In the genomic region with DNA sequence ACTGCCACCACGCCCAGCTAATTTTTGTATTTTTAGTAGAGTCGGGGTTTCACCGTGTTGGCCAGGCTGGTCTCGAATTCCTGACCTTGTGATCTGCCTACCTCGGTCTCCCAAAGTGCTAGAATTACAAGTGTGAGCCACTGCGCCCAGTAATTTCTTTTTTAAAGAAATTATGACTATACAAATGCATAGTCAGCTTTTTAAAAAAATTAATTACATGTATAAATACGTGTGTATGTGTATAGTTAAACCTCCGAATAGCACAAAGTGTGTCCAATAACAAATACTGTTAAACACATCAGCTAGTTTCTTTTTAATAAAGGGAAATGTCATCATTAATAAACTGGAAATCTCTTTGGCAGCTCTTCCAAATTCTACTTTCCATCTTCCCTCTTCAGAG, we compare ENCODE assay signal across 24 cellular contexts.
DNase-seq lines count a peak whose midpoint lies in the region; ATAC-seq, FAIRE-seq and TF ChIP-seq lines count a peak whose summit lies in the region.
"Had no signal": no experiment of that assay in that cellular context is flagged by ENCODE, and none has a peak within 500 bp of the region (broad histone marks: within the 10 kb centered on the region; RNA-seq: fewer than 3 reads in every experiment).

No MANE protein-coding gene starts in this region.

- no peak for FAIRE-seq in HepG2 (lab: Jason Lieb, UNC)
- FAIRE-seq: GM12878, GM12892, GM18507 had no signal

- H3K27me3 ChIP-seq in HepG2 (ENCODE audit: control insufficient read depth in 1 of 2, insufficient read depth in 2 of 2, low read length in 2 of 2) = 0 out of 5 replicates have a peak, but pooled peaks cover 0 to 7% of the 10 kb centered on the region in 2 experiments
- no peaks in the 10 kb centered on the region for H3K27me3 ChIP-seq in right lobe of liver
- H3K27me3 ChIP-seq in PC-9 (ENCODE audit: insufficient read depth, low read depth) = no peaks in the 10 kb centered on the region
- H3K27me3 ChIP-seq: BE2C, BLaER1 had no signal

- DNase-seq in HepG2 (ENCODE audit: low spot score) = no peak
- no peak for DNase-seq in right lobe of liver
- no peak for DNase-seq in RWPE1 (ENCODE audit: low spot score)
- no peak for DNase-seq in PC-9
- DNase-seq in mesenteric fat pad (ENCODE audit: low spot score) = no peak
- DNase-seq: ACHN; BE2C; C1 segment of cervical spinal cord; CD4-positive, alpha-beta memory T cell; CD4-positive, CD25-positive, alpha-beta regulatory T cell; CD8-positive, alpha-beta memory T cell; COR-L47; DMS 273 treated with DMSO at 0.1 percent for 48 hours; DMS153; DMS53; DMS79; DND-41; EL; GDM1 had no signal

- TF ChIP-seq CTCF in HepG2 (CRISPR knock-in tag; IDR thresholded peaks at IDR 0.05) = no peak
- TF ChIP-seq CTCF in right lobe of liver (IDR thresholded peaks at IDR 0.05) = no peak
- TF ChIP-seq CTCF in RWPE1 (conservative IDR thresholded peaks at IDR 0.05; ENCODE audit: low read depth) = no peak
- no peak for TF ChIP-seq CTCF in PC-9 (conservative IDR thresholded peaks at IDR 0.05)

- CTCF ChIA-PET in HepG2 (lab: Yijun Ruan, JAX; ENCODE audit: low intra/inter-chr PET ratio, low total read pairs) (no interaction called here), RWPE1 (lab: Yijun Ruan, JAX) (interaction anchor here (0.6 to 0.9 kb wide), 2 partner anchors 53 to 137 kb away, joined by 3 read pairs; no protein-coding TSS in a partner anchor), PC-9 (lab: Charles Lee) (interaction anchor here (1.2 kb wide), 1 partner anchor 162 kb away, joined by 4 read pairs; no protein-coding TSS in a partner anchor)

- H3K4me2 ChIP-seq in HepG2 (ENCODE audit: low read depth, low read length) = no peak overlapping the region
- no peak overlapping the region for H3K4me2 ChIP-seq in PC-9
- H3K4me2 ChIP-seq: BLaER1 had no signal

- H3K27ac ChIP-seq in HepG2 (ENCODE audit: extremely low read length, insufficient read depth, low read length) (no peak overlapping the region), right lobe of liver (no peak overlapping the region), RWPE1 (peak overlapping the region; percentile 59; the same call in 1 of the 2 replicates), PC-9 (no peak overlapping the region)
- H3K27ac ChIP-seq: 22Rv1, BLaER1 had no signal

- H3K9ac ChIP-seq in HepG2 (ENCODE audit: insufficient read depth, low read depth, low read length) = no peak overlapping the region
- H3K9ac ChIP-seq: BLaER1 had no signal

- no peaks in the 10 kb centered on the region for H3K9me2 ChIP-seq in PC-9 (ENCODE audit: insufficient read depth)

- TF ChIP-seq EP300 in HepG2 (IDR thresholded peaks at IDR 0.05; ENCODE audit: low read depth in 2 of 2, low read length in 2 of 2) (no peak), HepG2 (CRISPR knock-in tag; IDR thresholded peaks at IDR 0.05; ENCODE audit: borderline replicate concordance) (no peak)

- H4K20me1 ChIP-seq in HepG2 (ENCODE audit: insufficient read depth, low read length) (no peaks in the 10 kb centered on the region), PC-9 (ENCODE audit: insufficient read depth) (no peaks in the 10 kb centered on the region)
- H4K20me1 ChIP-seq: BLaER1 had no signal

- intact Hi-C loops in HepG2 (cut with micrococcal nuclease; ENCODE audit: unreplicated experiment) (no loop called here), right lobe of liver (cut with DNase I) (no loop called here), PC-9 (cut with micrococcal nuclease; ENCODE audit: unreplicated experiment) (no loop called here)

- H3K9me3 ChIP-seq in HepG2 (ENCODE audit: low read length) (no peaks in the 10 kb centered on the region), right lobe of liver (no peaks in the 10 kb centered on the region), PC-9 (ENCODE audit: insufficient read depth, low read depth) (no peaks in the 10 kb centered on the region)
- H3K9me3 ChIP-seq: BE2C, BLaER1 had no signal

- H3K36me3 ChIP-seq in HepG2 (replicated peaks in 1 of 2; ENCODE audit: control insufficient read depth in 1 of 2, insufficient read depth in 2 of 2, low read length in 2 of 2) = no peaks in the 10 kb centered on the region
- no peaks in the 10 kb centered on the region for H3K36me3 ChIP-seq in right lobe of liver
- H3K36me3 ChIP-seq in PC-9 (ENCODE audit: low read depth) = no peaks in the 10 kb centered on the region
- H3K36me3 ChIP-seq: BE2C, BLaER1 had no signal

- H2AFZ ChIP-seq in HepG2 (ENCODE audit: low read length) = no peak overlapping the region
- no peak overlapping the region for H2AFZ ChIP-seq in PC-9

- ATAC-seq in HepG2 (no peak), right lobe of liver (no peak)
- ATAC-seq: GM12878 had no signal

- POLR2A ChIA-PET in HepG2 (lab: Yijun Ruan, JAX) = interaction anchor here (0.6 kb wide), 1 partner anchor 9 kb away, joined by 3 read pairs; no protein-coding TSS in a partner anchor
- POLR2A ChIA-PET in RWPE1 (lab: Yijun Ruan, JAX; ENCODE audit: low non-redundant PET) = no interaction called here
- POLR2A ChIA-PET in PC-9 (lab: Charles Lee; ENCODE audit: unreplicated experiment) = no interaction called here

- in situ Hi-C loops in HepG2 (cut with HindIII; ENCODE audit: extremely low pct_ligation_motif_present, low pct_unique_long_range_greater_than_20kb) = no loop called here

- H3K4me3 ChIP-seq in HepG2 (replicated peaks in 1 of 3; ENCODE audit: insufficient read depth in 1 of 3, low read depth in 2 of 3, low read length in 3 of 3) (no peak overlapping the region), right lobe of liver (no peak overlapping the region), PC-9 (no peak overlapping the region)
- H3K4me3 ChIP-seq: BLaER1, GM12878 had no signal

- WGBS in HepG2 (ENCODE audit: low lambda C conversion rate) = 60% methylated on average over 8 of the region's 8 CpGs
- 76% methylated on average over 8 of the region's 8 CpGs for WGBS in right lobe of liver (ENCODE audit: insufficient coverage, low coverage, low lambda C conversion rate, missing lambda C conversion rate)

- no TSS peak for BruUV-seq in HepG2 (replicated peaks; lab: Mats Ljungman, UMichigan)
- no TSS peak for BruUV-seq in PC-9 (replicated peaks; lab: Mats Ljungman, UMichigan)

- TF ChIP-seq POLR2A in HepG2 (IDR thresholded peaks at IDR 0.05; ENCODE audit: insufficient read depth in 1 of 2, low read depth in 2 of 2, low read length in 2 of 2) (no peak), right lobe of liver (IDR thresholded peaks at IDR 0.05) (no peak)

- H3K4me1 ChIP-seq in HepG2 (ENCODE audit: insufficient read depth, low read length) = no peaks in the 10 kb centered on the region
- H3K4me1 ChIP-seq in right lobe of liver = no peaks in the 10 kb centered on the region
- peaks cover 12% of the 10 kb centered on the region for H3K4me1 ChIP-seq in PC-9 (replicated peaks; ENCODE audit: insufficient read depth)
- H3K4me1 ChIP-seq: BE2C, BLaER1 had no signal

- no peak for TF ChIP-seq RAD21 in HepG2 (CRISPR knock-in tag; IDR thresholded peaks at IDR 0.05)

- 0 out of 2 replicates have a peak, but pooled peaks cover 8% of the 10 kb centered on the region for H3F3A ChIP-seq in PC-9 (ENCODE audit: insufficient read depth, low read depth)

- H3K79me2 ChIP-seq in HepG2 (ENCODE audit: insufficient read depth, low read length) (no peaks in the 10 kb centered on the region), PC-9 (ENCODE audit: low read depth) (no peaks in the 10 kb centered on the region)

TF ChIP-seq in HepG2, 621 proteins besides CTCF, POLR2A, EP300 and RAD21:
- TF ChIP-seq MAFF (IDR thresholded peaks at IDR 0.05; ENCODE audit: low read depth, low read length) (peak; percentile 80), MAFK (conservative IDR thresholded peaks at IDR 0.05 in 1 of 2, IDR thresholded peaks at IDR 0.05 in 1 of 2; ENCODE audit: low read length in 2 of 2) (peak; percentile 69 to 90; a peak in 3 of 4 replicates), NR2F6 (IDR thresholded peaks at IDR 0.05) (no peak), NR2F6 (CRISPR knock-in tag; IDR thresholded peaks at IDR 0.05) (no peak)
